ENCODE assay signal across 18 cellular contexts in genomic region chr6:51045548-51045947, GRCh38.
DNase-seq lines count a peak whose midpoint lies in the region; ATAC-seq and TF ChIP-seq lines count a peak whose summit lies in the region.
"Had no signal": no experiment of that assay in that cellular context is flagged by ENCODE, and none has a peak within 500 bp of the region (broad histone marks: within the 10 kb centered on the region; RNA-seq: fewer than 3 reads in every experiment).

No MANE protein-coding gene starts in this region.

- no peak for TF ChIP-seq CTCF in WERI-Rb-1 (IDR thresholded peaks at IDR 0.05; ENCODE audit: low read depth, low read length)

- H3K27ac ChIP-seq in epithelial cell of prostate, result no peak overlapping the region
- H3K27ac ChIP-seq in WERI-Rb-1, result no peak overlapping the region
- H3K27ac ChIP-seq: 22Rv1; BLaER1 treated with 17β-estradiol and CSF1 and Interleukin-3, amounts not matched to agents 10 nM and 100 nM; PC-9 had no signal

- no peaks in the 10 kb centered on the region for H3K36me3 ChIP-seq in WERI-Rb-1
- H3K36me3 ChIP-seq: BLaER1 treated with 17β-estradiol and CSF1 and Interleukin-3, amounts not matched to agents 10 nM and 100 nM had no signal

- H3K27me3 ChIP-seq in WERI-Rb-1 (ENCODE audit: insufficient read depth, low read depth, severe bottlenecking), result no peaks in the 10 kb centered on the region
- H3K27me3 ChIP-seq: BLaER1 treated with 17β-estradiol and CSF1 and Interleukin-3, amounts not matched to agents 10 nM and 100 nM had no signal

- DNase-seq in NCI-H1417 (lab: John Stamatoyannopoulos, UW) (peak; percentile 24 to 85 (median 69)), NCI-H1417 treated with DMSO at 0.1 percent for 48 hours (lab: John Stamatoyannopoulos, UW) (no peak), NCI-H1930 (lab: John Stamatoyannopoulos, UW) (peak; percentile 27 to 59), NCI-H69 (lab: John Stamatoyannopoulos, UW) (peak; percentile 90), epithelial cell of prostate (ENCODE audit: low read depth, low spot score) (peak; percentile 54), glomerular visceral epithelial cell (ENCODE audit: extremely low spot score) (no peak), WERI-Rb-1 (no peak)
- DNase-seq: H7, Karpas-422, NCI-H1694 treated with DMSO at 0.1 percent for 48 hours, NCI-H446, PC-9, Right ventricle myocardium superior, T-helper 17 cell had no signal

- H3K9me3 ChIP-seq in WERI-Rb-1 (ENCODE audit: severe bottlenecking), result no peaks in the 10 kb centered on the region
- H3K9me3 ChIP-seq: BLaER1 treated with 17β-estradiol and CSF1 and Interleukin-3, amounts not matched to agents 10 nM and 100 nM had no signal

- ATAC-seq in HG02840 (IDR thresholded peaks at IDR 0.05; ENCODE audit: low FRiP score, unreplicated experiment), result no peak
- ATAC-seq: HepG2, T-helper 17 cell had no signal

- H3K4me3 ChIP-seq in WERI-Rb-1 (ENCODE audit: low read depth, low read length), result no peak overlapping the region
- H3K4me3 ChIP-seq: BLaER1 treated with 17β-estradiol and CSF1 and Interleukin-3, amounts not matched to agents 10 nM and 100 nM; PC-9 had no signal

Comparison
In these comparisons a context has a peak if more than half of its experiments do, and no peak if none do; other contexts are left out.
1. DNase-seq: peak in NCI-H1417 (3 of 3), NCI-H1930 (2 of 2), NCI-H69 (single experiment) and epithelial cell of prostate (single experiment); none in NCI-H1417 treated with DMSO at 0.1 percent for 48 hours (single experiment), glomerular visceral epithelial cell (single experiment) and WERI-Rb-1 (single experiment).